Comparison of ENCODE assay signal across 8 cellular contexts in the genomic region with DNA sequence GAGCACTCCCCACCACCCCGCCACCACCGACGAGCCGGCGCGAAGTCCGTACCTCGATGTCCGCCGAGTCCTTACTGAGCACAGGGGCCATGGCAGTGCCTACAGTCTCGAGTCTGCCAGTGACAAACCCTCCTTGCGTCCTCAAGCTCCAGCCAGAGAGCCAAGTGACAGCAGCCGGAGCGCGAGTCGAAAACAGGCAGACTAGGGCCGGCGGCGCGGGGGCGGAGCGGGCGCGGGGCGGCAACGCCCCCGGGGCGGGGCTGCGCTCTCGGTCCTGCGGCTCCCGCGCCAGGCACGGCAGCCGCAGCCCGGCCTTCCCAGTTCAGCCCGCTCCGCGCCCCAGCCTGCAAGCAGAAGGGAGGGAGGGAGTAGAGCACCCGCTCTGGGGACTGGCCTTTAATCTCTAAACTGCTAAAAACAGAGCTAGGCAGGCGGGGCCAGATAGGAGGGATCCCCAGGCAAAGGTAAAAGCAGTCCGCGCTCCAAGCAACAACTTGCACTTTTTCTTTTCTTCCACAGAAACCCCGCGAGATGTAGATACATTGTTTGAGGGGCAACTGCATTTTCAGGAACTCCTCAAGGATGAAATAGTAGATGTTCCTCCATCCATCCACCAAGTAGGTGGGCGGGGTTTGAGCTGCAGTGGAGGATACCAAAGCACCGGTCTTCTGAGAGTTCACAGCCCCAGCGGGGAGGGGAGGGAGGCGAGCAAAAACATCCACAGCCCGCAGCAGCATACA. TPM values are rescaled to one million over a fixed set of nuclear protein-coding genes. Genes with fewer than 3 reads are reported as not detected.
DNase-seq lines count a peak whose midpoint lies in the region; ATAC-seq and TF ChIP-seq lines count a peak whose summit lies in the region.

Gene DPYD (minus strand): TSS at position 203 of the 740 bp plus-strand sequence. CDS start 112 bp downstream, at position 91.

- DNase-seq in AG04449 (ENCODE audit: low read depth, low spot score) = no peak
- peak; percentile 95 for DNase-seq in NCI-H2227 (lab: John Stamatoyannopoulos, UW; ENCODE audit: unreplicated experiment)
- DNase-seq in activated B cell treated with CpG ODN at 0.5 μM for 24 hours = peak; percentile 80
- peak in 60 of 61 donors; percentile 3 to 91 (median 80) for DNase-seq in caudate nucleus (lab: John Stamatoyannopoulos, UW)
- peak; percentile 96 for DNase-seq in islet precursor cell
- peak; percentile 65 to 78 (median 67) for DNase-seq in stimulated activated CD4-positive, alpha-beta T cell treated with anti-CD3 and anti-CD28 coated beads, Interleukin-12 subunit alpha, Interleukin-12 subunit beta, amount 100 ng/mL, for 48 hours (ENCODE audit: low read depth in 2 of 3, low spot score in 1 of 3)

- peak within 1 kb of the TSS; percentile 91 for H3K4me3 ChIP-seq in AG04449 (ENCODE audit: low read depth, low read length)

- peak within 1 kb of the TSS; percentile 93 for H3K4me3 Mint-ChIP-seq in activated B cell treated with CpG ODN at 0.5 μM for 24 hours

- intact Hi-C loops in activated B cell treated with CpG ODN at 0.5 μM for 24 hours (cut with micrococcal nuclease) = loop anchor here (1.0 to 5.0 kb wide), 4 partner anchors 73 to 1200 kb away; partner anchors contain the start of gene PTBP2

- peak within 1 kb of the TSS; percentile 93 for H3K27ac ChIP-seq in caudate nucleus (ENCODE audit: low read depth, low read length)

- TF ChIP-seq CTCF in AG04449 (IDR thresholded peaks at IDR 0.05; ENCODE audit: insufficient read depth, low read length, missing control alignments) (no peak), activated B cell treated with CpG ODN at 0.5 μM for 24 hours (IDR thresholded peaks at IDR 0.05) (no peak)

- no peaks in the 10 kb centered on the region for H3K9me3 Mint-ChIP-seq in activated B cell treated with CpG ODN at 0.5 μM for 24 hours

- peaks cover 2% of the 10 kb centered on the region for H3K36me3 Mint-ChIP-seq in activated B cell treated with CpG ODN at 0.5 μM for 24 hours (ENCODE audit: low read depth)

- ATAC-seq in GM18909 (IDR thresholded peaks at IDR 0.05; ENCODE audit: poor library complexity, unreplicated experiment) (peak; percentile 92), HG03159 (IDR thresholded peaks at IDR 0.05; ENCODE audit: unreplicated experiment) (peak; percentile 92), activated B cell treated with CpG ODN at 0.5 μM for 24 hours (ENCODE audit: low read depth) (peak; percentile 89)

- peak within 1 kb of the TSS; percentile 89 for H3K27ac Mint-ChIP-seq in activated B cell treated with CpG ODN at 0.5 μM for 24 hours

- CTCF ChIA-PET in AG04449 (lab: Yijun Ruan, JAX) (interaction anchor here (0.7 to 2.1 kb wide), 5 partner anchors 12 to 547 kb away, joined by 3 to 7 read pairs (median 3); no protein-coding TSS in a partner anchor), activated B cell treated with CpG ODN at 0.5 μM for 24 hours (lab: Charles Lee) (no interaction called here)

- POLR2A ChIA-PET in AG04449 (lab: Yijun Ruan, JAX) (interaction anchor here (0.8 to 1.4 kb wide), 5 partner anchors 10 to 127 kb away, joined by 3 to 5 read pairs (median 4); no protein-coding TSS in a partner anchor), activated B cell treated with CpG ODN at 0.5 μM for 24 hours (lab: Charles Lee) (interaction anchor here (0.8 to 2.6 kb wide), 5 partner anchors 10 to 73 kb away, joined by 3 to 19 read pairs (median 7); no protein-coding TSS in a partner anchor)

- no peaks in the 10 kb centered on the region for H3K27me3 Mint-ChIP-seq in activated B cell treated with CpG ODN at 0.5 μM for 24 hours

- peaks cover 22% of the 10 kb centered on the region for H3K4me1 Mint-ChIP-seq in activated B cell treated with CpG ODN at 0.5 μM for 24 hours

RNA-seq across cellular contexts. Expression of gene DPYD, which starts in this region (rescaled TPM):
- 10.3 and 12.6 TPM in 2 replicates for total RNA-seq in activated B cell treated with CpG ODN at 0.5 μM for 24 hours
